Comparison of ENCODE assay signal across 8 cellular contexts in the genomic region with DNA sequence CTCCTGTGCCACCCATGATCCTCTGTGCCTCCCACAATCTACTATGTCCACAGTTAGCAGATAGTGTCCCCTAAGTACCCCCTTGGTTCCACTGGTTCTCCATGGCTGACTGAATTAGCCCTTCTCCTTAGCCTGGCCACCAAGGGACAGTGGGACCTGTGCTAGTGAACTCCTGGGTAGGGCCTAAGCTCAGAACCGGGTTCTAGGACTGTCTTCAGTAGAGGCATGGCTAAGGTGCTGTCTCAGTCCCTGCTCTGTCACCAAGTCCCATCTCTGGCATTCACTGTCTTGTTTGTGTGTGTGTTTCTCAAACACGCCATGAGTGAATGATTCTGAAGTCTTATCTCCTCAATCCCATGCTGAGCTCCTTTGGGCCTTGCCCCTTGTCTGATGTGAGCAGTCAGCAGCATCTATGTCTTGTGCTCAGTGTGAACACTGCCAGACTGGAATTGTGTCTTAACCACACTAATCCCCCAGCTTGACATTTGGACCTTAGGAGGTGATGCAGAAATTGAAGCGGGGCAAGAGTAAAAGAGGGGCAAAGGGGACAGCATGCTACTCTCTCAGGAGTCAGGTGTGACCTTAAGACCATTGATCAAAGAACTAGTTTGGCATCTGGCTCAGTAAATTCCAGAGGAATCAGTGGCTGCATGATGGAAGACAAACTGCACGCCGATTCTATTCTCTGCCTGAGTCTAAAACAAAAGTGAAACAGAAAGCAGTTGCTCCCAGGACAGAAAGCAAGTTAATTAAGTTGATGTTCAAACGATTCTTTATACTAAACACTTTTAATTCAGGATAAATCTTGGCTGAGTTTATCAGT.
A peak's percentile ranks its signal among the peaks of the same experiment; 100 is the strongest.
DNase-seq lines count a peak whose midpoint lies in the region; ATAC-seq, FAIRE-seq and TF ChIP-seq lines count a peak whose summit lies in the region.

No MANE protein-coding gene starts in this region.

- TF ChIP-seq EP300 in suprapubic skin (IDR thresholded peaks at IDR 0.05) = no peak

- H3K36me3 ChIP-seq in kidney (ENCODE audit: control insufficient read depth in 1 of 2, insufficient read depth in 2 of 2, low read length in 2 of 2) (no peaks in the 10 kb centered on the region), suprapubic skin (no peaks in the 10 kb centered on the region)

- no peak for FAIRE-seq in kidney (lab: Jason Lieb, UNC)

- peak overlapping the region; percentile 9 to 23 for H3K27ac ChIP-seq in kidney (ENCODE audit: low read depth in 2 of 2, low read length in 2 of 2)
- no peak overlapping the region for H3K27ac ChIP-seq in suprapubic skin

- peak; percentile 76 for ATAC-seq in activated CD8-positive, alpha-beta T cell treated with anti-CD3 and anti-CD28 coated beads, Interleukin-2, amount 10 ng/mL, durations not matched to agents 7 days and 5 days
- ATAC-seq in HG03135 (IDR thresholded peaks at IDR 0.05; ENCODE audit: unreplicated experiment) (no peak), GM21717 (IDR thresholded peaks at IDR 0.05; ENCODE audit: unreplicated experiment) (no peak)

- H3K9ac ChIP-seq in kidney (ENCODE audit: low read length in 2 of 2) = peak overlapping the region in 1 of 2 donors; percentile 28

- 39% methylated on average over 6 of the region's 6 CpGs for WGBS in suprapubic skin

- intact Hi-C loops in kidney (cut with DNase I) = no loop called here
- intact Hi-C loops in posterior vena cava (cut with DNase I) = no loop called here

- TF ChIP-seq CTCF in kidney (IDR thresholded peaks at IDR 0.05; ENCODE audit: borderline replicate concordance, extremely low read depth, insufficient read depth) (no peak), suprapubic skin (IDR thresholded peaks at IDR 0.05) (no peak)

- H3K27me3 ChIP-seq in suprapubic skin = no peaks in the 10 kb centered on the region

- CTCF ChIA-PET in activated CD8-positive, alpha-beta T cell treated with anti-CD3 and anti-CD28 coated beads, Interleukin-2, amount 10 ng/mL, durations not matched to agents 7 days and 5 days (lab: Charles Lee) = interaction anchor here (0.6 to 1.5 kb wide), 3 partner anchors 257 to 326 kb away, joined by 3 to 4 read pairs (median 3); no protein-coding TSS in a partner anchor

- H3K4me1 ChIP-seq in kidney (ENCODE audit: control insufficient read depth in 1 of 2, insufficient read depth in 1 of 2, low read depth in 1 of 2, low read length in 2 of 2) (peaks cover 0 to 7% of the 10 kb centered on the region in 2 donors), suprapubic skin (peaks cover 3% of the 10 kb centered on the region)

- H3K4me3 ChIP-seq in kidney (ENCODE audit: low read length in 2 of 2) (peak overlapping the region; percentile 58 to 69), suprapubic skin (peak overlapping the region; percentile 21)

- H3K27me3 Mint-ChIP-seq in activated CD8-positive, alpha-beta T cell treated with anti-CD3 and anti-CD28 coated beads, Interleukin-2, amount 10 ng/mL, durations not matched to agents 7 days and 5 days (ENCODE audit: low read depth) = peaks cover 8% of the 10 kb centered on the region

- no peaks in the 10 kb centered on the region for H3K36me3 Mint-ChIP-seq in activated CD8-positive, alpha-beta T cell treated with anti-CD3 and anti-CD28 coated beads, Interleukin-2, amount 10 ng/mL, durations not matched to agents 7 days and 5 days (ENCODE audit: low read depth)

- H3K9me3 Mint-ChIP-seq in activated CD8-positive, alpha-beta T cell treated with anti-CD3 and anti-CD28 coated beads, Interleukin-2, amount 10 ng/mL, durations not matched to agents 7 days and 5 days (ENCODE audit: insufficient read depth) = no peaks in the 10 kb centered on the region

- POLR2A ChIA-PET in activated CD8-positive, alpha-beta T cell treated with anti-CD3 and anti-CD28 coated beads, Interleukin-2, amount 10 ng/mL, durations not matched to agents 7 days and 5 days (lab: Charles Lee) = interaction anchor here (0.7 kb wide), 2 partner anchors 195 to 389 kb away, joined by 4 to 5 read pairs; no protein-coding TSS in a partner anchor

- H3K27ac Mint-ChIP-seq in activated CD8-positive, alpha-beta T cell treated with anti-CD3 and anti-CD28 coated beads, Interleukin-2, amount 10 ng/mL, durations not matched to agents 7 days and 5 days = peak overlapping the region; percentile 83

- peak; percentile 5 to 14 for DNase-seq in activated CD4-positive, alpha-beta T cell treated with anti-CD3 and anti-CD28 coated beads, Interleukin-2, amount 50 U/mL, for 48 hours
- DNase-seq in activated CD4-positive, alpha-beta T cell treated with anti-CD3 and anti-CD28 coated beads for 4 hours = no peak
- DNase-seq in activated CD8-positive, alpha-beta T cell treated with anti-CD3 and anti-CD28 coated beads, Interleukin-2, amount 10 ng/mL, durations not matched to agents 7 days and 5 days = peak; percentile 36
- DNase-seq in kidney (no peak), suprapubic skin (ENCODE audit: low spot score in 2 of 2) (no peak), posterior vena cava (ENCODE audit: low spot score) (no peak)

- H3K4me3 Mint-ChIP-seq in activated CD8-positive, alpha-beta T cell treated with anti-CD3 and anti-CD28 coated beads, Interleukin-2, amount 10 ng/mL, durations not matched to agents 7 days and 5 days = peak overlapping the region; percentile 66

- H3K4me1 Mint-ChIP-seq in activated CD8-positive, alpha-beta T cell treated with anti-CD3 and anti-CD28 coated beads, Interleukin-2, amount 10 ng/mL, durations not matched to agents 7 days and 5 days (ENCODE audit: low read depth) = peaks cover 14% of the 10 kb centered on the region

- no peaks in the 10 kb centered on the region for H3K9me3 ChIP-seq in kidney (ENCODE audit: control insufficient read depth in 1 of 2, low read length in 2 of 2)
- no peaks in the 10 kb centered on the region for H3K9me3 ChIP-seq in suprapubic skin

- TF ChIP-seq POLR2A in suprapubic skin (IDR thresholded peaks at IDR 0.05) = no peak

Comparison
In these comparisons a context has a peak if more than half of its experiments do, and no peak if none do; other contexts are left out.
1. DNase-seq: peak in activated CD4-positive, alpha-beta T cell treated with anti-CD3 and anti-CD28 coated beads, Interleukin-2, amount 50 U/mL, for 48 hours (2 of 2) and activated CD8-positive, alpha-beta T cell treated with anti-CD3 and anti-CD28 coated beads, Interleukin-2, amount 10 ng/mL, durations not matched to agents 7 days and 5 days (single experiment); none in activated CD4-positive, alpha-beta T cell treated with anti-CD3 and anti-CD28 coated beads for 4 hours (0 of 2), kidney (single experiment), suprapubic skin (0 of 2) and posterior vena cava (single experiment).